ENCODE assay signal across 29 cellular contexts in the genomic region with DNA sequence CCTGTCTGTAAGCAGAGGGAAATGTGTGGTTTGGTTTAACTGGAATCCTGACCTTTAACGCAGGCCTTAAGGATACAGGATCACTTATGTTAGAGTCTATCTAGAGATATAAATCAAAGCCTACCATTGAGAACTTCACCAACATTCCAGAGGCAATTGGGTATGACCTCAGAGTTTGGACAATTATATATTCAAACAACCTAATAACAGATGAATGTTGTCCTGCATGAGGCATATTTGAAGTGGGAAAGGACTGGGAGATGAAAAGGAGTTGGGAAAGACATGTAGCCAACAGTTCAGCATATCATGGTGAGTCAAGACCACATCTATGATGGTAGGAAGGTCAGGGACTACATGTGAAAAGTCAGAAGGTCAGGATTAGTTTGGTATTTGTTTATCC.
A peak's percentile ranks its signal among the peaks of the same experiment; 100 is the strongest.
DNase-seq lines count a peak whose midpoint lies in the region; ATAC-seq and TF ChIP-seq lines count a peak whose summit lies in the region.
"Had no signal": no experiment of that assay in that cellular context is flagged by ENCODE, and none has a peak within 500 bp of the region (broad histone marks: within the 10 kb centered on the region; RNA-seq: fewer than 3 reads in every experiment).

No MANE protein-coding gene starts in this region.

- intact Hi-C loops in posterior cingulate gyrus (cut with DNase I): no loop called here

- peaks cover 0 to 15% of the 10 kb centered on the region in 2 experiments for H3K36me3 ChIP-seq in mesenchymal stem cell (ENCODE audit: control insufficient read depth in 1 of 2, insufficient read depth in 2 of 2, low read depth in 1 of 2, low read length in 2 of 2)
- H3K36me3 ChIP-seq: BLaER1, cardiac muscle cell had no signal

- H2AFZ ChIP-seq in mesenchymal stem cell (ENCODE audit: low read depth, low read length): no peak overlapping the region

- no peak overlapping the region for H3K9ac ChIP-seq in mesenchymal stem cell (ENCODE audit: low read length)
- H3K9ac ChIP-seq: BLaER1 had no signal

- H2BK15ac ChIP-seq in mesenchymal stem cell (ENCODE audit: low read depth, poor library complexity, severe bottlenecking): no peak overlapping the region

- no peak overlapping the region for H3K27ac ChIP-seq in mesenchymal stem cell (ENCODE audit: low read length, poor library complexity, severe bottlenecking)
- H3K27ac ChIP-seq: BLaER1, cardiac muscle cell, VCaP had no signal

- no peaks in the 10 kb centered on the region for H3K79me1 ChIP-seq in mesenchymal stem cell (replicated peaks; ENCODE audit: low read length, poor library complexity, severe bottlenecking)

- no peaks in the 10 kb centered on the region for H3K9me3 Mint-ChIP-seq in endothelial cell (ENCODE audit: unreplicated experiment)
- H3K9me3 Mint-ChIP-seq: activated naive CD4-positive, alpha-beta T cell treated with anti-CD3 and anti-CD28 coated beads, Interleukin-2, amount 50 U/mL, for 24 hours; activated T-helper 17 cell treated with anti-CD3 and anti-CD28 coated beads, Interleukin-2, amount 50 U/mL, for 72 hours; stimulated activated memory B cell treated with anti-CD40 and anti-IgM and Interleukin-4, amounts not matched to agents 10 μg/mL and 1 μg/mL and 100 μg/mL, for 72 hours had no signal

- H3K4ac ChIP-seq in mesenchymal stem cell (ENCODE audit: low read depth in 1 of 2, low read length in 2 of 2): no peak overlapping the region

- no peak overlapping the region for H3K4me2 ChIP-seq in mesenchymal stem cell (ENCODE audit: low read length, poor library complexity, severe bottlenecking)
- H3K4me2 ChIP-seq: BLaER1 had no signal

- TF ChIP-seq CTCF in endothelial cell (IDR thresholded peaks at IDR 0.05; ENCODE audit: unreplicated experiment): no peak

- H3K4me3 Mint-ChIP-seq in endothelial cell (ENCODE audit: unreplicated experiment): no peak overlapping the region
- H3K4me3 Mint-ChIP-seq: activated CD8-positive, alpha-beta T cell treated with anti-CD3 and anti-CD28 coated beads, Interleukin-2, amount 10 ng/mL, durations not matched to agents 7 days and 5 days; activated naive CD4-positive, alpha-beta T cell treated with anti-CD3 and anti-CD28 coated beads, Interleukin-2, amount 50 U/mL, for 24 hours; activated T-helper 17 cell treated with anti-CD3 and anti-CD28 coated beads, Interleukin-2, amount 50 U/mL, for 72 hours; stimulated activated memory B cell treated with anti-CD40 and anti-IgM and Interleukin-4, amounts not matched to agents 10 μg/mL and 1 μg/mL and 100 μg/mL, for 72 hours had no signal

- H3K27me3 ChIP-seq in mesenchymal stem cell (ENCODE audit: control insufficient read depth in 1 of 2, insufficient read depth in 1 of 2, low read length in 2 of 2): no peaks in the 10 kb centered on the region
- H3K27me3 ChIP-seq: BLaER1, gastrocnemius medialis had no signal

- H2BK12ac ChIP-seq in mesenchymal stem cell (ENCODE audit: low read length in 2 of 2): no peak overlapping the region

- DNase-seq in HT1080 (ENCODE audit: low read depth) (peak; percentile 52), SW480 (ENCODE audit: low spot score) (peak; percentile 99), endothelial cell (ENCODE audit: low spot score) (no peak), mesenchymal stem cell (peak; percentile 62), NCI-H1105 (lab: John Stamatoyannopoulos, UW) (no peak), posterior cingulate gyrus (no peak), RPMI8226 (no peak)
- DNase-seq: activated CD4-positive, alpha-beta T cell treated with anti-CD3 and anti-CD28 coated beads for 4 hours; activated CD8-positive, alpha-beta T cell treated with anti-CD3 and anti-CD28 coated beads, Interleukin-2, amount 10 ng/mL, durations not matched to agents 7 days and 5 days; amygdala; effector memory CD4-positive, alpha-beta T cell; gastrocnemius medialis; GF-D8; hippocampal formation; KBM-7; left colon; MM.1S; NCI-H1417; NCI-H2029; NCI-H526 treated with DMSO at 0.1 percent for 48 hours; SHP77 treated with DMSO at 0.1 percent for 48 hours; T-helper 9 cell had no signal

- no peak overlapping the region for H3K4me3 ChIP-seq in mesenchymal stem cell (ENCODE audit: insufficient read depth in 1 of 2, low read depth in 1 of 2, low read length in 2 of 2)
- H3K4me3 ChIP-seq: BLaER1, cardiac muscle cell, gastrocnemius medialis had no signal

- H3K27me3 Mint-ChIP-seq in endothelial cell (ENCODE audit: unreplicated experiment): peaks cover 7% of the 10 kb centered on the region
- H3K27me3 Mint-ChIP-seq: activated T-helper 17 cell treated with anti-CD3 and anti-CD28 coated beads, Interleukin-2, amount 50 U/mL, for 72 hours; stimulated activated memory B cell treated with anti-CD40 and anti-IgM and Interleukin-4, amounts not matched to agents 10 μg/mL and 1 μg/mL and 100 μg/mL, for 72 hours had no signal

- H2BK120ac ChIP-seq in mesenchymal stem cell (ENCODE audit: low read depth, low read length): no peak overlapping the region

- H2AK5ac ChIP-seq in mesenchymal stem cell (ENCODE audit: low read length, severe bottlenecking): no peak overlapping the region

- peak overlapping the region; percentile 48 for H3K27ac Mint-ChIP-seq in endothelial cell (ENCODE audit: unreplicated experiment)
- H3K27ac Mint-ChIP-seq: activated CD8-positive, alpha-beta T cell treated with anti-CD3 and anti-CD28 coated beads, Interleukin-2, amount 10 ng/mL, durations not matched to agents 7 days and 5 days; activated naive CD4-positive, alpha-beta T cell treated with anti-CD3 and anti-CD28 coated beads, Interleukin-2, amount 50 U/mL, for 24 hours; activated T-helper 17 cell treated with anti-CD3 and anti-CD28 coated beads, Interleukin-2, amount 50 U/mL, for 72 hours; stimulated activated memory B cell treated with anti-CD40 and anti-IgM and Interleukin-4, amounts not matched to agents 10 μg/mL and 1 μg/mL and 100 μg/mL, for 72 hours had no signal

- peaks cover 33% of the 10 kb centered on the region for H3K4me1 Mint-ChIP-seq in endothelial cell (ENCODE audit: unreplicated experiment)
- H3K4me1 Mint-ChIP-seq: activated naive CD4-positive, alpha-beta T cell treated with anti-CD3 and anti-CD28 coated beads, Interleukin-2, amount 50 U/mL, for 24 hours; activated T-helper 17 cell treated with anti-CD3 and anti-CD28 coated beads, Interleukin-2, amount 50 U/mL, for 72 hours; stimulated activated memory B cell treated with anti-CD40 and anti-IgM and Interleukin-4, amounts not matched to agents 10 μg/mL and 1 μg/mL and 100 μg/mL, for 72 hours had no signal

- no peak overlapping the region for H4K91ac ChIP-seq in mesenchymal stem cell (ENCODE audit: low read length)

- no peaks in the 10 kb centered on the region for H3K9me3 ChIP-seq in mesenchymal stem cell (ENCODE audit: control insufficient read depth, low read length)
- H3K9me3 ChIP-seq: BLaER1, gastrocnemius medialis had no signal

- H3K4me1 ChIP-seq in mesenchymal stem cell (ENCODE audit: control insufficient read depth, insufficient read depth, low read depth, low read length): peaks cover 3% of the 10 kb centered on the region
- H3K4me1 ChIP-seq: BLaER1, gastrocnemius medialis had no signal

- no peak for ATAC-seq in HG03460 (IDR thresholded peaks at IDR 0.05; ENCODE audit: unreplicated experiment)
- ATAC-seq: activated CD8-positive, alpha-beta T cell treated with anti-CD3 and anti-CD28 coated beads, Interleukin-2, amount 10 ng/mL, durations not matched to agents 7 days and 5 days; stimulated activated memory B cell treated with anti-CD40 and anti-IgM and Interleukin-4, amounts not matched to agents 10 μg/mL and 1 μg/mL and 100 μg/mL, for 72 hours had no signal

- peaks cover 29% of the 10 kb centered on the region for H3K36me3 Mint-ChIP-seq in endothelial cell (ENCODE audit: low read depth, unreplicated experiment)
- H3K36me3 Mint-ChIP-seq: activated naive CD4-positive, alpha-beta T cell treated with anti-CD3 and anti-CD28 coated beads, Interleukin-2, amount 50 U/mL, for 24 hours; stimulated activated memory B cell treated with anti-CD40 and anti-IgM and Interleukin-4, amounts not matched to agents 10 μg/mL and 1 μg/mL and 100 μg/mL, for 72 hours had no signal

- no peak overlapping the region for H4K8ac ChIP-seq in mesenchymal stem cell (ENCODE audit: low read length)

- no peak overlapping the region for H3K23ac ChIP-seq in mesenchymal stem cell (ENCODE audit: low read length in 2 of 2)

- H3K18ac ChIP-seq in mesenchymal stem cell (ENCODE audit: low read depth in 1 of 2, low read length in 2 of 2): no peak overlapping the region

- WGBS in mesenchymal stem cell: no CpG with 5 or more reads among the region's 1 CpG

- H2BK5ac ChIP-seq in mesenchymal stem cell (ENCODE audit: low read depth, low read length, poor library complexity, severe bottlenecking): no peak overlapping the region

- H3K14ac ChIP-seq in mesenchymal stem cell (ENCODE audit: low read length in 2 of 2): no peak overlapping the region

Comparison
In these comparisons a context has a peak if more than half of its experiments do, and no peak if none do; other contexts are left out.
1. DNase-seq: peak in HT1080 (single experiment), SW480 (single experiment) and mesenchymal stem cell (single experiment); none in endothelial cell (single experiment), NCI-H1105 (single experiment), posterior cingulate gyrus (0 of 10) and RPMI8226 (single experiment).